Comparison of ENCODE assay signal across 30 cellular contexts in genomic region chr2:201244829-201245228, GRCh38. TPM values are rescaled to one million over a fixed set of nuclear protein-coding genes. Genes with fewer than 3 reads are reported as not detected.
DNase-seq lines count a peak whose midpoint lies in the region; ATAC-seq, FAIRE-seq and TF ChIP-seq lines count a peak whose summit lies in the region.
"Had no signal": no experiment of that assay in that cellular context is flagged by ENCODE, and none has a peak within 500 bp of the region (broad histone marks: within the 10 kb centered on the region; RNA-seq: fewer than 3 reads in every experiment).

No MANE protein-coding gene starts in this region.

- H3K27ac Mint-ChIP-seq in effector memory CD8-positive, alpha-beta T cell: peak overlapping the region; percentile 67 to 80
- H3K27ac Mint-ChIP-seq: activated naive CD4-positive, alpha-beta T cell treated with anti-CD3 and anti-CD28 coated beads for 36 hours; endodermal cell had no signal

- ATAC-seq in HepG2 (peak; percentile 20; the same call in 1 of the 3 replicates), right lobe of liver (no peak), HG02970 (IDR thresholded peaks at IDR 0.05; ENCODE audit: low FRiP score, unreplicated experiment) (no peak), GM21786 (IDR thresholded peaks at IDR 0.05; ENCODE audit: unreplicated experiment) (no peak)
- no peak for ATAC-seq in effector memory CD8-positive, alpha-beta T cell (replicated peaks)
- ATAC-seq: lower lobe of right lung, pancreas had no signal

- H3K4me2 ChIP-seq in HepG2 (ENCODE audit: low read depth, low read length) (no peak overlapping the region), OCI-LY3 (ENCODE audit: low read length) (peak overlapping the region; percentile 25; the same call in 1 of the 2 replicates)
- H3K4me2 ChIP-seq: smooth muscle cell had no signal

- BruUV-seq in HepG2 (replicated peaks; lab: Mats Ljungman, UMichigan): no TSS peak

- in situ Hi-C loops in HepG2 (cut with HindIII; ENCODE audit: extremely low pct_ligation_motif_present, low pct_unique_long_range_greater_than_20kb): loop anchor here (5.0 kb wide), 1 partner anchor 117 kb away; no protein-coding TSS in a partner anchor

- H3K36me3 Mint-ChIP-seq in effector memory CD8-positive, alpha-beta T cell (ENCODE audit: insufficient read depth): peaks cover 20% of the 10 kb centered on the region

- no peaks in the 10 kb centered on the region for H3K9me3 ChIP-seq in HepG2 (ENCODE audit: low read length)
- H3K9me3 ChIP-seq in right lobe of liver: no peaks in the 10 kb centered on the region
- no peaks in the 10 kb centered on the region for H3K9me3 ChIP-seq in OCI-LY3 (ENCODE audit: insufficient read depth, low read length)
- H3K9me3 ChIP-seq: BE2C, lower lobe of right lung, pancreas, transverse colon had no signal

- H3K4me3 ChIP-seq in HepG2 (replicated peaks in 1 of 3; ENCODE audit: insufficient read depth in 1 of 3, low read depth in 2 of 3, low read length in 3 of 3) (no peak overlapping the region), right lobe of liver (no peak overlapping the region), OCI-LY3 (ENCODE audit: low read length) (no peak overlapping the region)
- H3K4me3 ChIP-seq: cardiac muscle cell, lower lobe of right lung, pancreas, smooth muscle cell, transverse colon had no signal

- no peak for DNase-seq in HepG2 (ENCODE audit: low spot score)
- no peak for DNase-seq in right lobe of liver
- DNase-seq in effector memory CD8-positive, alpha-beta T cell: no peak
- no peak for DNase-seq in GM19240 (ENCODE audit: insufficient read length, low spot score)
- no peak for DNase-seq in NCI-H226
- DNase-seq: ACHN; activated naive CD4-positive, alpha-beta T cell treated with anti-CD3 and anti-CD28 coated beads for 36 hours; aorta; BE2C; cortex of kidney; EL; endodermal cell; H7; IMR-90; lower lobe of right lung; NCI-H1092 treated with DMSO at 0.1 percent for 48 hours; NCI-H1930; NCI-H524 treated with DMSO at 0.1 percent for 48 hours; pancreas; SIG-M5; stimulated activated CD4-positive, alpha-beta T cell treated with anti-CD3 and anti-CD28 coated beads, Interleukin-1b, Interleukin-23, amount 100 ng/mL, for 48 hours; transverse colon had no signal

- 95% methylated on average over 5 of the region's 5 CpGs for WGBS in HepG2 (ENCODE audit: low lambda C conversion rate)
- WGBS in right lobe of liver (ENCODE audit: insufficient coverage, low coverage, low lambda C conversion rate, missing lambda C conversion rate): 89% methylated on average over 4 of the region's 5 CpGs

- H3K36me3 ChIP-seq in HepG2 (replicated peaks in 1 of 2; ENCODE audit: control insufficient read depth in 1 of 2, insufficient read depth in 2 of 2, low read length in 2 of 2): peaks cover 0 to 20% of the 10 kb centered on the region in 2 experiments; a peak in 2 of 5 replicates
- H3K36me3 ChIP-seq in right lobe of liver: peaks cover 0 to under 1% (median 0%) of the 10 kb centered on the region in 4 donors
- H3K36me3 ChIP-seq in OCI-LY3 (replicated peaks; ENCODE audit: low read depth, low read length): peaks cover 24% of the 10 kb centered on the region
- H3K36me3 ChIP-seq: BE2C, cardiac muscle cell, lower lobe of right lung, pancreas, transverse colon had no signal

- no peak overlapping the region for H3K27ac ChIP-seq in HepG2 (ENCODE audit: extremely low read length, insufficient read depth, low read length)
- no peak overlapping the region for H3K27ac ChIP-seq in right lobe of liver
- H3K27ac ChIP-seq in OCI-LY3 (ENCODE audit: low read length): no peak overlapping the region
- H3K27ac ChIP-seq: cardiac muscle cell, pancreas, transverse colon had no signal

- H4K20me1 ChIP-seq in HepG2 (ENCODE audit: insufficient read depth, low read length) (no peaks in the 10 kb centered on the region), OCI-LY3 (ENCODE audit: insufficient read depth, low read length) (0 out of 2 replicates have a peak, but pooled peaks cover 2% of the 10 kb centered on the region)

- H2AFZ ChIP-seq in HepG2 (ENCODE audit: low read length): no peak overlapping the region
- H2AFZ ChIP-seq in OCI-LY3 (ENCODE audit: low read depth, low read length): no peak overlapping the region

- no peak overlapping the region for H3K9ac ChIP-seq in HepG2 (ENCODE audit: insufficient read depth, low read depth, low read length)
- no peak overlapping the region for H3K9ac ChIP-seq in OCI-LY3 (ENCODE audit: low read length)

- TF ChIP-seq RAD21 in HepG2 (CRISPR knock-in tag; IDR thresholded peaks at IDR 0.05): no peak

- POLR2A ChIA-PET in HepG2 (lab: Yijun Ruan, JAX): interaction anchor here (0.7 to 1.6 kb wide), 2 partner anchors 11 to 19 kb away, joined by 3 to 5 read pairs; no protein-coding TSS in a partner anchor

- H3K27me3 ChIP-seq in HepG2 (ENCODE audit: control insufficient read depth in 1 of 2, insufficient read depth in 2 of 2, low read length in 2 of 2) (no peaks in the 10 kb centered on the region), right lobe of liver (no peaks in the 10 kb centered on the region), OCI-LY3 (ENCODE audit: low read depth, low read length) (no peaks in the 10 kb centered on the region)
- H3K27me3 ChIP-seq: BE2C, cardiac muscle cell, pancreas, transverse colon had no signal

- TF ChIP-seq EP300 in HepG2 (IDR thresholded peaks at IDR 0.05; ENCODE audit: low read depth in 2 of 2, low read length in 2 of 2) (no peak), HepG2 (CRISPR knock-in tag; IDR thresholded peaks at IDR 0.05; ENCODE audit: borderline replicate concordance) (no peak)

- H3K79me2 ChIP-seq in HepG2 (ENCODE audit: insufficient read depth, low read length) (no peaks in the 10 kb centered on the region), OCI-LY3 (ENCODE audit: low read length) (peaks cover 21% of the 10 kb centered on the region)

- no peak for TF ChIP-seq CTCF in HepG2 (CRISPR knock-in tag; IDR thresholded peaks at IDR 0.05)
- TF ChIP-seq CTCF in right lobe of liver (IDR thresholded peaks at IDR 0.05): no peak
- peak; percentile 21; the same call in 1 of the 2 replicates for TF ChIP-seq CTCF in OCI-LY3 (IDR thresholded peaks at IDR 0.05; ENCODE audit: low read depth, low read length)

- no peaks in the 10 kb centered on the region for H3K9me3 Mint-ChIP-seq in effector memory CD8-positive, alpha-beta T cell

- peaks cover 17 to 58% of the 10 kb centered on the region in 2 donors for H3K4me1 Mint-ChIP-seq in effector memory CD8-positive, alpha-beta T cell (ENCODE audit: low read depth in 2 of 2)
- H3K4me1 Mint-ChIP-seq: endodermal cell had no signal

- TF ChIP-seq POLR2A in HepG2 (IDR thresholded peaks at IDR 0.05; ENCODE audit: insufficient read depth in 1 of 2, low read depth in 2 of 2, low read length in 2 of 2) (no peak; a peak in 1 of 4 replicates), right lobe of liver (IDR thresholded peaks at IDR 0.05) (no peak)

- H3K4me1 ChIP-seq in HepG2 (ENCODE audit: insufficient read depth, low read length): no peaks in the 10 kb centered on the region
- peaks cover 0 to 14% (median 0%) of the 10 kb centered on the region in 4 donors for H3K4me1 ChIP-seq in right lobe of liver
- peaks cover 45% of the 10 kb centered on the region for H3K4me1 ChIP-seq in OCI-LY3 (ENCODE audit: low read length)
- H3K4me1 ChIP-seq: BE2C, pancreas had no signal

- no peak for FAIRE-seq in HepG2 (lab: Jason Lieb, UNC)
- FAIRE-seq: frontal cortex, pancreas, RCC 7860 had no signal

- CTCF ChIA-PET in HepG2 (lab: Yijun Ruan, JAX; ENCODE audit: low intra/inter-chr PET ratio, low total read pairs): no interaction called here

- no peaks in the 10 kb centered on the region for H3K27me3 Mint-ChIP-seq in effector memory CD8-positive, alpha-beta T cell

- H3K4me3 Mint-ChIP-seq in effector memory CD8-positive, alpha-beta T cell: no peak overlapping the region
- H3K4me3 Mint-ChIP-seq: activated naive CD4-positive, alpha-beta T cell treated with anti-CD3 and anti-CD28 coated beads for 36 hours; endodermal cell had no signal

- intact Hi-C loops in HepG2 (cut with micrococcal nuclease; ENCODE audit: unreplicated experiment) (no loop called here), right lobe of liver (cut with DNase I) (no loop called here)

TF ChIP-seq in HepG2, 621 proteins besides CTCF, POLR2A, EP300 and RAD21:
- TF ChIP-seq THYN1 (CRISPR knock-in tag; IDR thresholded peaks at IDR 0.05; ENCODE audit: borderline replicate concordance, low read depth) (no peak), RBM22 (optimal IDR thresholded peaks at IDR 0.05; ENCODE audit: low read length) (peak; percentile 67)

RNA-seq across cellular contexts. Expression of gene CASP8, which starts 15.5 kb away (rescaled TPM):
- total RNA-seq in HepG2 (2016; rRNA removed; fragmentation: Illumina TruSeq; extraction: Trizol): 52.8 and 60.9 TPM in 2 replicates
- total RNA-seq in HepG2 (2016; cell fraction: cytosol; rRNA removed; fragmentation: Illumina TruSeq; extraction: Trizol; ENCODE audit: low read depth): 4.5 and 4.7 TPM in 2 replicates
- 53.5 and 59.7 TPM in 2 replicates for total RNA-seq in HepG2 (2016; cell fraction: insoluble cytoplasmic fraction; rRNA removed; fragmentation: Illumina TruSeq; extraction: Trizol)
- total RNA-seq in HepG2 (2016; cell fraction: membrane; rRNA removed; fragmentation: Illumina TruSeq; extraction: Trizol): 8.5 and 10.6 TPM in 2 replicates
- 51.8 and 63.9 TPM in 2 replicates for total RNA-seq in HepG2 (2016; cell fraction: nucleus; rRNA removed; fragmentation: Illumina TruSeq; extraction: Trizol)
- polyA plus RNA-seq in HepG2 (2011; rRNA removed): 25.0 and 28.0 TPM in 2 replicates
- 10.5 and 15.9 TPM in 2 replicates for polyA plus RNA-seq in HepG2 (2011; cell fraction: cytosol; rRNA removed)
- polyA plus RNA-seq in HepG2 (2011; cell fraction: nucleus; rRNA removed): 57.5 and 66.0 TPM in 2 replicates
- 20.2 and 27.3 TPM in 2 replicates for polyA plus RNA-seq in HepG2 (2012)
- polyA plus RNA-seq in HepG2 (2016; cell fraction: cytosol; fragmentation: Illumina TruSeq; extraction: Trizol; ENCODE audit: low read depth): 1.3 and 1.7 TPM in 2 replicates
- polyA plus RNA-seq in HepG2 (2016; cell fraction: insoluble cytoplasmic fraction; fragmentation: Illumina TruSeq; extraction: Trizol; ENCODE audit: low read depth): 45.6 and 48.1 TPM in 2 replicates
- polyA plus RNA-seq in HepG2 (2016; cell fraction: membrane; fragmentation: Illumina TruSeq; extraction: Trizol; ENCODE audit: low read depth): 4.1 and 5.4 TPM in 2 replicates
- polyA plus RNA-seq in HepG2 (2016; cell fraction: nucleus; fragmentation: Illumina TruSeq; extraction: Trizol; ENCODE audit: insufficient read depth, low read depth): 61.4 and 62.4 TPM in 2 replicates
- 16.2 and 17.9 TPM in 2 replicates for polyA minus RNA-seq in HepG2 (2011; rRNA and poly(A)+ RNA removed; ENCODE audit: low replicate concordance)
- 16.5 and 18.2 TPM in 2 replicates for polyA minus RNA-seq in HepG2 (2011; cell fraction: cytosol; rRNA and poly(A)+ RNA removed)
- polyA minus RNA-seq in HepG2 (2011; cell fraction: nucleus; rRNA and poly(A)+ RNA removed): 43.9 and 54.2 TPM in 2 replicates
- total RNA-seq in right lobe of liver: 10 to 100 TPM in 5 of 6 experiments, 1 to 10 TPM in 1; 8.8 to 14.8 (median 11.5) TPM
- polyA plus RNA-seq: neural cell had no signal
